15 cellular contexts compared by ENCODE assay signal in genomic region chr2:225615514-225615913, GRCh38.
A peak's percentile ranks its signal among the peaks of the same experiment; 100 is the strongest.
DNase-seq lines count a peak whose midpoint lies in the region; TF ChIP-seq lines count a peak whose summit lies in the region.
"Had no signal": no experiment of that assay in that cellular context is flagged by ENCODE, and none has a peak within 500 bp of the region (broad histone marks: within the 10 kb centered on the region; RNA-seq: fewer than 3 reads in every experiment).

No MANE protein-coding gene starts in this region.

- CTCF ChIA-PET in activated naive CD4-positive, alpha-beta T cell treated with anti-CD3 and anti-CD28 coated beads, Interleukin-2, amount 10 ng/mL, durations not matched to agents 7 days and 5 days (lab: Charles Lee), result no interaction called here

- TF ChIP-seq CTCF in endodermal cell (conservative IDR thresholded peaks at IDR 0.05), result no peak

- H3K27me3 ChIP-seq in endodermal cell (ENCODE audit: control insufficient read depth, insufficient read depth, low read length, poor library complexity, severe bottlenecking), result no peaks in the 10 kb centered on the region
- H3K27me3 ChIP-seq: BLaER1 treated with 17β-estradiol and CSF1 and Interleukin-3, amounts not matched to agents 10 nM and 100 nM had no signal

- H3K36me3 ChIP-seq in endodermal cell (ENCODE audit: control insufficient read depth, insufficient read depth, low read length), result no peaks in the 10 kb centered on the region
- H3K36me3 ChIP-seq: BLaER1 treated with 17β-estradiol and CSF1 and Interleukin-3, amounts not matched to agents 10 nM and 100 nM had no signal

- H3K27ac ChIP-seq in endodermal cell (ENCODE audit: low read depth, low read length), result peak overlapping the region; percentile 29
- H3K27ac ChIP-seq: BLaER1 treated with 17β-estradiol and CSF1 and Interleukin-3, amounts not matched to agents 10 nM and 100 nM had no signal

- no peaks in the 10 kb centered on the region for H3K36me3 Mint-ChIP-seq in endodermal cell (ENCODE audit: low read depth)
- no peaks in the 10 kb centered on the region for H3K36me3 Mint-ChIP-seq in activated naive CD4-positive, alpha-beta T cell treated with anti-CD3 and anti-CD28 coated beads, Interleukin-2, amount 10 ng/mL, durations not matched to agents 7 days and 5 days
- H3K36me3 Mint-ChIP-seq: CD8-positive, alpha-beta T cell had no signal

- H3K27me3 Mint-ChIP-seq in endodermal cell (ENCODE audit: insufficient read depth), result no peaks in the 10 kb centered on the region
- H3K27me3 Mint-ChIP-seq in activated naive CD4-positive, alpha-beta T cell treated with anti-CD3 and anti-CD28 coated beads, Interleukin-2, amount 10 ng/mL, durations not matched to agents 7 days and 5 days, result peaks cover 8% of the 10 kb centered on the region

- H3K9ac ChIP-seq in endodermal cell (ENCODE audit: extremely low read depth, low read length, poor library complexity, severe bottlenecking), result no peak overlapping the region
- H3K9ac ChIP-seq: BLaER1 treated with 17β-estradiol and CSF1 and Interleukin-3, amounts not matched to agents 10 nM and 100 nM had no signal

- DNase-seq in NCI-H748 (lab: John Stamatoyannopoulos, UW; ENCODE audit: unreplicated experiment) (peak; percentile 37), NCI-H748 treated with DMSO at 0.1 percent for 48 hours (lab: John Stamatoyannopoulos, UW) (no peak), NCI-H69 (lab: John Stamatoyannopoulos, UW) (peak; percentile 53), endodermal cell (no peak), ureter (ENCODE audit: low spot score) (peak; percentile 45), SHP77 treated with DMSO at 0.1 percent for 48 hours (lab: John Stamatoyannopoulos, UW) (no peak)
- no peak for DNase-seq in activated naive CD4-positive, alpha-beta T cell treated with anti-CD3 and anti-CD28 coated beads, Interleukin-2, amount 10 ng/mL, durations not matched to agents 7 days and 5 days
- DNase-seq: Calu3; CD8-positive, alpha-beta T cell; DND-41; EL; H9 had no signal

- peaks cover 8% of the 10 kb centered on the region for H3K4me1 ChIP-seq in endodermal cell (ENCODE audit: control insufficient read depth, insufficient read depth, low read length)
- H3K4me1 ChIP-seq: BLaER1 treated with 17β-estradiol and CSF1 and Interleukin-3, amounts not matched to agents 10 nM and 100 nM had no signal

- peak overlapping the region; percentile 16 for H3K27ac Mint-ChIP-seq in endodermal cell
- no peak overlapping the region for H3K27ac Mint-ChIP-seq in activated naive CD4-positive, alpha-beta T cell treated with anti-CD3 and anti-CD28 coated beads, Interleukin-2, amount 10 ng/mL, durations not matched to agents 7 days and 5 days
- H3K27ac Mint-ChIP-seq: B cell; CD8-positive, alpha-beta T cell; H9 had no signal

- H3K9me3 ChIP-seq in endodermal cell (ENCODE audit: control insufficient read depth, low read length), result no peaks in the 10 kb centered on the region

- no peak overlapping the region for H3K4me3 ChIP-seq in endodermal cell (ENCODE audit: low read length)
- H3K4me3 ChIP-seq: BLaER1 treated with 17β-estradiol and CSF1 and Interleukin-3, amounts not matched to agents 10 nM and 100 nM; GM12878 had no signal

- no peaks in the 10 kb centered on the region for H3K9me3 Mint-ChIP-seq in endodermal cell
- H3K9me3 Mint-ChIP-seq in activated naive CD4-positive, alpha-beta T cell treated with anti-CD3 and anti-CD28 coated beads, Interleukin-2, amount 10 ng/mL, durations not matched to agents 7 days and 5 days, result no peaks in the 10 kb centered on the region
- H3K9me3 Mint-ChIP-seq: CD8-positive, alpha-beta T cell; H9 had no signal

- peaks cover 26% of the 10 kb centered on the region for H3K4me1 Mint-ChIP-seq in endodermal cell
- no peaks in the 10 kb centered on the region for H3K4me1 Mint-ChIP-seq in activated naive CD4-positive, alpha-beta T cell treated with anti-CD3 and anti-CD28 coated beads, Interleukin-2, amount 10 ng/mL, durations not matched to agents 7 days and 5 days
- H3K4me1 Mint-ChIP-seq: B cell, H9 had no signal

- no peak overlapping the region for H3K4me3 Mint-ChIP-seq in endodermal cell
- H3K4me3 Mint-ChIP-seq in activated naive CD4-positive, alpha-beta T cell treated with anti-CD3 and anti-CD28 coated beads, Interleukin-2, amount 10 ng/mL, durations not matched to agents 7 days and 5 days, result no peak overlapping the region
- H3K4me3 Mint-ChIP-seq: B cell; CD8-positive, alpha-beta T cell; H9 had no signal

- WGBS in endodermal cell (ENCODE audit: insufficient coverage in 1 of 2, insufficient read length in 1 of 2), 2 experiments, result 84 to 100% methylated on average over 1 to 3 of the region's 3 CpGs

Comparison
In these comparisons a context has a peak if more than half of its experiments do, and no peak if none do; other contexts are left out.
1. DNase-seq: peak in NCI-H748 (single experiment), NCI-H69 (single experiment) and ureter (single experiment); none in NCI-H748 treated with DMSO at 0.1 percent for 48 hours (single experiment), endodermal cell (single experiment), SHP77 treated with DMSO at 0.1 percent for 48 hours (single experiment) and activated naive CD4-positive, alpha-beta T cell treated with anti-CD3 and anti-CD28 coated beads, Interleukin-2, amount 10 ng/mL, durations not matched to agents 7 days and 5 days (single experiment).